Comparison of ENCODE assay signal across 32 cellular contexts in genomic region chr2:2981000-2981399, GRCh38.
"Had no signal": no experiment of that assay in that cellular context is flagged by ENCODE, and none has a peak within 500 bp of the region (broad histone marks: within the 10 kb centered on the region; RNA-seq: fewer than 3 reads in every experiment).

No MANE protein-coding gene starts in this region.

- H3K4me3 ChIP-seq: adrenal gland, body of pancreas, breast epithelium had no signal

- H3K9me3 ChIP-seq: adrenal gland, body of pancreas, breast epithelium had no signal

- H3K27ac ChIP-seq: adrenal gland, body of pancreas, brain microvascular endothelial cell, breast epithelium, VCaP had no signal

- ATAC-seq: activated CD8-positive, alpha-beta T cell treated with anti-CD3 and anti-CD28 coated beads for 36 hours; activated naive CD4-positive, alpha-beta T cell treated with anti-CD3 and anti-CD28 coated beads, Interleukin-2, amount 50 U/mL, for 72 hours; activated T-cell treated with anti-CD3 and anti-CD28 coated beads, Interleukin-2, amount 50 U/mL, for 4 hours; activated T-cell treated with anti-CD3 and anti-CD28 coated beads, Interleukin-2, amount 50 U/mL, for 72 hours; activated T-helper 17 cell treated with anti-CD3 and anti-CD28 coated beads, Interleukin-2, amount 50 U/mL, for 72 hours; body of pancreas had no signal

- H3K36me3 ChIP-seq: adrenal gland, brain microvascular endothelial cell, breast epithelium had no signal

- H3K4me1 ChIP-seq: adrenal gland, body of pancreas, breast epithelium had no signal

- DNase-seq: activated B cell treated with CpG ODN at 0.5 μM for 24 hours; activated CD4-positive, alpha-beta memory T cell treated with anti-CD3 and anti-CD28 coated beads for 36 hours; activated CD4-positive, alpha-beta T cell treated with anti-CD3 and anti-CD28 coated beads for 4 hours; activated CD4-positive, alpha-beta T cell treated with anti-CD3 and anti-CD28 coated beads, Interleukin-2, amount 10 ng/mL, durations not matched to agents 24 days and 14 days; activated CD4-positive, alpha-beta T cell treated with anti-CD3 and anti-CD28 coated beads, Interleukin-2, amount 50 U/mL, for 1 hour; activated CD4-positive, alpha-beta T cell treated with anti-CD3 and anti-CD28 coated beads, Interleukin-2, amount 50 U/mL, for 4 hours; activated CD4-positive, CD25-positive, alpha-beta regulatory T cell treated with anti-CD3 and anti-CD28 coated beads, Interleukin-2, amount 50 U/mL, for 72 hours; activated CD8-positive, alpha-beta memory T cell treated with anti-CD3 and anti-CD28 coated beads, Interleukin-2, amount 50 U/mL, for 4 hours; activated CD8-positive, alpha-beta T cell treated with anti-CD3 and anti-CD28 coated beads for 36 hours; activated effector memory CD4-positive, alpha-beta T cell treated with anti-CD3 and anti-CD28 coated beads, Interleukin-2, amount 50 U/mL, for 16 hours; activated gamma-delta T cell treated with Interleukin-2 at 50 U/mL for 16 hours; activated naive CD4-positive, alpha-beta T cell; activated naive CD4-positive, alpha-beta T cell treated with anti-CD3 and anti-CD28 coated beads for 36 hours; activated naive CD4-positive, alpha-beta T cell treated with anti-CD3 and anti-CD28 coated beads, Interleukin-2, amount 50 U/mL, for 16 hours; activated naive CD8-positive, alpha-beta T cell treated with anti-CD3 and anti-CD28 coated beads for 36 hours; activated T-cell treated with anti-CD3 and anti-CD28 coated beads for 4 hours; activated T-cell treated with anti-CD3 and anti-CD28 coated beads, Interleukin-2, amount 50 U/mL, for 1 hour; activated T-cell treated with anti-CD3 and anti-CD28 coated beads, Interleukin-2, amount 50 U/mL, for 4 hours; activated T-cell treated with anti-CD3 and anti-CD28 coated beads, Interleukin-2, amount 50 U/mL, for 72 hours; adrenal gland; amniotic stem cell; aorta; body of pancreas; brain microvascular endothelial cell; central memory CD4-positive, alpha-beta T cell; T-helper 1 cell; T-helper 2 cell; T-helper 9 cell had no signal

- H3K27me3 ChIP-seq: adrenal gland, body of pancreas, brain microvascular endothelial cell, breast epithelium had no signal
